In genomic region chrX:72009731-72010130, GRCh38 we compare ENCODE assay signal across 22 cellular contexts.
A peak's percentile ranks its signal among the peaks of the same experiment; 100 is the strongest.
DNase-seq lines count a peak whose midpoint lies in the region; ATAC-seq, FAIRE-seq and TF ChIP-seq lines count a peak whose summit lies in the region.
"Had no signal": no experiment of that assay in that cellular context is flagged by ENCODE, and none has a peak within 500 bp of the region (broad histone marks: within the 10 kb centered on the region; RNA-seq: fewer than 3 reads in every experiment).

No MANE protein-coding gene starts in this region.

- H3K36me3 ChIP-seq in HEK293 (ENCODE audit: control insufficient read depth in 2 of 2, insufficient read depth in 1 of 2, low read length in 2 of 2) = no peaks in the 10 kb centered on the region
- H3K36me3 ChIP-seq in astrocyte (ENCODE audit: insufficient read depth, low read length) = no peaks in the 10 kb centered on the region
- no peaks in the 10 kb centered on the region for H3K36me3 ChIP-seq in brain microvascular endothelial cell (replicated peaks)
- H3K36me3 ChIP-seq: BE2C had no signal

- H3K4me3 ChIP-seq in HEK293 (ENCODE audit: low read depth, low read length) (no peak overlapping the region), astrocyte (ENCODE audit: insufficient read depth, low read depth, low read length) (no peak overlapping the region), brain microvascular endothelial cell (ENCODE audit: low read depth, low read length) (no peak overlapping the region)
- H3K4me3 ChIP-seq: GM12878, GM23248 had no signal

- no peak overlapping the region for H3K9ac ChIP-seq in astrocyte (ENCODE audit: low read length)
- H3K9ac ChIP-seq: GM23248 had no signal

- H3K4me2 ChIP-seq in astrocyte (ENCODE audit: low read length) = no peak overlapping the region

- in situ Hi-C loops in brain microvascular endothelial cell (cut with HindIII; ENCODE audit: low pct_ligation_motif_present, low sequenced_read_pairs) = loop anchor here (10.0 kb wide), 1 partner anchor 115 kb away; no protein-coding TSS in a partner anchor

- H3K9me3 ChIP-seq in HEK293 (ENCODE audit: control insufficient read depth, insufficient read depth, low read depth, low read length) (no peaks in the 10 kb centered on the region; the same call in 1 of the 2 replicates), astrocyte (ENCODE audit: insufficient read depth, low read depth, low read length) (no peaks in the 10 kb centered on the region)
- H3K9me3 ChIP-seq: BE2C had no signal

- no peaks in the 10 kb centered on the region for H4K20me1 ChIP-seq in astrocyte (ENCODE audit: insufficient read depth, low read length)

- H3K9me3 Mint-ChIP-seq in astrocyte (ENCODE audit: unreplicated experiment) (no peaks in the 10 kb centered on the region), type B pancreatic cell (no peaks in the 10 kb centered on the region)
- H3K9me3 Mint-ChIP-seq: CD4-positive, CD25-positive, alpha-beta regulatory T cell; CD8-positive, alpha-beta memory T cell had no signal

- no peak for ATAC-seq in esophagus mucosa
- ATAC-seq: GM12878, HCT116 had no signal

- no peaks in the 10 kb centered on the region for H3K27me3 ChIP-seq in astrocyte (ENCODE audit: insufficient read depth, low read length)
- peaks cover under 1% of the 10 kb centered on the region for H3K27me3 ChIP-seq in brain microvascular endothelial cell (replicated peaks)
- H3K27me3 ChIP-seq: BE2C had no signal

- POLR2A ChIA-PET in HEK293 (lab: Yijun Ruan, JAX) = no interaction called here

- peak; percentile 69 for FAIRE-seq in astrocyte (lab: Jason Lieb, UNC)
- FAIRE-seq: A204.1, GM12878, GM19239 had no signal

- H3K27ac ChIP-seq in HEK293 (ENCODE audit: extremely low read depth, low read depth, low read length) (no peak overlapping the region), astrocyte (ENCODE audit: low read depth, low read length) (no peak overlapping the region), brain microvascular endothelial cell (no peak overlapping the region)
- H3K27ac ChIP-seq: GM23248 had no signal

- peaks cover 6% of the 10 kb centered on the region for H3K36me3 Mint-ChIP-seq in astrocyte (ENCODE audit: low read depth, unreplicated experiment)
- H3K36me3 Mint-ChIP-seq in type B pancreatic cell = no peaks in the 10 kb centered on the region
- H3K36me3 Mint-ChIP-seq: CD4-positive, CD25-positive, alpha-beta regulatory T cell; CD8-positive, alpha-beta memory T cell had no signal

- H3K27ac Mint-ChIP-seq in astrocyte (ENCODE audit: unreplicated experiment) = no peak overlapping the region
- H3K27ac Mint-ChIP-seq in type B pancreatic cell = no peak overlapping the region
- H3K27ac Mint-ChIP-seq: CD4-positive, CD25-positive, alpha-beta regulatory T cell; CD8-positive, alpha-beta memory T cell had no signal

- H3K27me3 Mint-ChIP-seq in astrocyte (ENCODE audit: low read depth, unreplicated experiment) (no peaks in the 10 kb centered on the region), type B pancreatic cell (no peaks in the 10 kb centered on the region)

- CTCF ChIA-PET in HEK293 (lab: Yijun Ruan, JAX) = interaction anchor here (0.6 to 1.5 kb wide), 6 partner anchors 8 to 150 kb away, joined by 3 to 9 read pairs (median 5); no protein-coding TSS in a partner anchor

- TF ChIP-seq CTCF in HEK293 (tag by site-specific recombination; IDR thresholded peaks at IDR 0.05) (no peak), astrocyte (IDR thresholded peaks at IDR 0.05; ENCODE audit: insufficient read depth, low read depth, low read length) (no peak), type B pancreatic cell (conservative IDR thresholded peaks at IDR 0.05) (no peak), brain microvascular endothelial cell (IDR thresholded peaks at IDR 0.05; ENCODE audit: low read depth, low read length, missing control alignments) (no peak)

- no peaks in the 10 kb centered on the region for H3K79me2 ChIP-seq in astrocyte (ENCODE audit: insufficient read depth, low read length)

- H3K4me1 Mint-ChIP-seq in astrocyte (ENCODE audit: low read depth, unreplicated experiment) (no peaks in the 10 kb centered on the region), type B pancreatic cell (ENCODE audit: unreplicated experiment) (no peaks in the 10 kb centered on the region)
- H3K4me1 Mint-ChIP-seq: CD4-positive, CD25-positive, alpha-beta regulatory T cell; CD8-positive, alpha-beta memory T cell had no signal

- DNase-seq in astrocyte (ENCODE audit: low read depth) = no peak
- DNase-seq in islet precursor cell = peak; percentile 10
- DNase-seq in type B pancreatic cell (ENCODE audit: extremely low spot score, unreplicated experiment) = peak; percentile 8
- DNase-seq in brain microvascular endothelial cell = no peak
- no peak for DNase-seq in hippocampal formation (lab: John Stamatoyannopoulos, UW)
- DNase-seq: ACHN; BE2C; C1 segment of cervical spinal cord; CD4-positive, CD25-positive, alpha-beta regulatory T cell; CD8-positive, alpha-beta memory T cell; COR-L47; DMS 273 treated with DMSO at 0.1 percent for 48 hours; DMS53; DND-41; EL; GM23248 had no signal

- H3K4me3 Mint-ChIP-seq in astrocyte (ENCODE audit: unreplicated experiment) = no peak overlapping the region
- H3K4me3 Mint-ChIP-seq in type B pancreatic cell = no peak overlapping the region
- H3K4me3 Mint-ChIP-seq: CD4-positive, CD25-positive, alpha-beta regulatory T cell; CD8-positive, alpha-beta memory T cell had no signal

- H3K4me1 ChIP-seq in HEK293 (ENCODE audit: control insufficient read depth, insufficient read depth, low read length) (no peaks in the 10 kb centered on the region), astrocyte (ENCODE audit: insufficient read depth, low read length) (peaks cover 4% of the 10 kb centered on the region)

- H2AFZ ChIP-seq in astrocyte (ENCODE audit: low read depth, low read length) = no peak overlapping the region
- H2AFZ ChIP-seq: GM23248 had no signal

TF ChIP-seq in HEK293, 187 proteins besides CTCF, POLR2A, EP300 and RAD21:
- TF ChIP-seq ZIC2 (tag by site-specific recombination; IDR thresholded peaks at IDR 0.05) = peak; percentile 55
- TF ChIP-seq, protein P1, sequence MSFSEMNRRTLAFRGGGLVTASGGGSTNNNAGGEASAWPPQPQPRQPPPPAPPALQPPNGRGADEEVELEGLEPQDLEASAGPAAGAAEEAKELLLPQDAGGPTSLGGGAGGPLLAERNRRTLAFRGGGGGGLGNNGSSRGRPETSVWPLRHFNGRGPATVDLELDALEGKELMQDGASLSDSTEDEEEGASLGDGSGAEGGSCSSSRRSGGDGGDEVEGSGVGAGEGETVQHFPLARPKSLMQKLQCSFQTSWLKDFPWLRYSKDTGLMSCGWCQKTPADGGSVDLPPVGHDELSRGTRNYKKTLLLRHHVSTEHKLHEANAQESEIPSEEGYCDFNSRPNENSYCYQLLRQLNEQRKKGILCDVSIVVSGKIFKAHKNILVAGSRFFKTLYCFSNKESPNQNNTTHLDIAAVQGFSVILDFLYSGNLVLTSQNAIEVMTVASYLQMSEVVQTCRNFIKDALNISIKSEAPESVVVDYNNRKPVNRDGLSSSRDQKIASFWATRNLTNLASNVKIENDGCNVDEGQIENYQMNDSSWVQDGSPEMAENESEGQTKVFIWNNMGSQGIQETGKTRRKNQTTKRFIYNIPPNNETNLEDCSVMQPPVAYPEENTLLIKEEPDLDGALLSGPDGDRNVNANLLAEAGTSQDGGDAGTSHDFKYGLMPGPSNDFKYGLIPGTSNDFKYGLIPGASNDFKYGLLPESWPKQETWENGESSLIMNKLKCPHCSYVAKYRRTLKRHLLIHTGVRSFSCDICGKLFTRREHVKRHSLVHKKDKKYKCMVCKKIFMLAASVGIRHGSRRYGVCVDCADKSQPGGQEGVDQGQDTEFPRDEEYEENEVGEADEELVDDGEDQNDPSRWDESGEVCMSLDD (tag by site-specific recombination; IDR thresholded peaks at IDR 0.05) = no peak
TF ChIP-seq in HEK293: peak in this region for 1.

Comparison
In these comparisons a context has a peak if more than half of its experiments do, and no peak if none do; other contexts are left out.
1. DNase-seq: peak in islet precursor cell (single experiment) and type B pancreatic cell (single experiment); none in astrocyte (single experiment), brain microvascular endothelial cell (single experiment) and hippocampal formation (0 of 2).